In the genomic region with DNA sequence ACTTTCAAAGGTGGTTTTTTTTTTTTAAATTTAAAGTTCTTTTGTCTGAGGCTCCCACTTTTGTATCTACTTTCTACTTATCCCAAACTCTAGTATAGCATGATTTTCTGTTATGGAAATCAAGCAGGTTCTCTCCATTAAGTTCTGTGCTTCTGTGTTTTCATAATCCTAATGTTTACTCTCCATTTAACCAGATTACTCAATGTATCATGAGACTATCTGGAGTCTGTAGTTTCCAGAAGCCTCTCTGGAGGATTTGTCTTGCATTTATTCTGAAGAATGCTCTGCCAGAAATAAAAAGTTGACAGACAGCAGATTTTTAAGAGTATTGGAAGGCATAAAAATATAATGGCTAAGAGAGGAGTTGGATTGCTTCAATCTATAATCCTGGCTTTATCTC, we compare ENCODE assay signal across 20 cellular contexts.
"Had no signal": no experiment of that assay in that cellular context is flagged by ENCODE, and none has a peak within 500 bp of the region (broad histone marks: within the 10 kb centered on the region; RNA-seq: fewer than 3 reads in every experiment).

No MANE protein-coding gene starts in this region.

- H3K9me3 ChIP-seq: colonic mucosa, testis, upper lobe of left lung had no signal

- H3K27me3 ChIP-seq: colonic mucosa, testis, upper lobe of left lung had no signal

- H3K4me3 ChIP-seq: colonic mucosa, testis, upper lobe of left lung had no signal

- DNase-seq: activated CD4-positive, alpha-beta T cell treated with anti-CD3 and anti-CD28 coated beads for 36 hours; activated CD4-positive, alpha-beta T cell treated with anti-CD3 and anti-CD28 coated beads, Interleukin-2, amount 50 U/mL, for 48 hours; activated gamma-delta T cell treated with Interleukin-2 at 50 U/mL for 16 hours; activated naive CD8-positive, alpha-beta T cell treated with anti-CD3 and anti-CD28 coated beads for 36 hours; central memory CD4-positive, alpha-beta T cell; colonic mucosa; islet precursor cell; left colon; mammary epithelial cell; nephron progenitor cell; occipital lobe; small intestine; stimulated activated CD4-positive, alpha-beta T cell treated with anti-CD3 and anti-CD28 coated beads, Interleukin-4, amount 100 ng/mL, for 1 hour; stimulated activated naive CD8-positive, alpha-beta T cell treated with anti-CD3 and anti-CD28 coated beads, Interleukin-15, amount 100 ng/mL, for 72 hours; T-cell; testis; upper lobe of left lung had no signal

- H3K27me3 Mint-ChIP-seq: activated CD4-positive, alpha-beta T cell treated with anti-CD3 and anti-CD28 coated beads for 36 hours; activated naive CD8-positive, alpha-beta T cell treated with anti-CD3 and anti-CD28 coated beads for 36 hours; brain; progenitor cell of endocrine pancreas; stimulated activated naive CD8-positive, alpha-beta T cell treated with anti-CD3 and anti-CD28 coated beads, Interleukin-15, amount 100 ng/mL, for 72 hours had no signal

- H3K9me3 Mint-ChIP-seq: activated naive CD8-positive, alpha-beta T cell treated with anti-CD3 and anti-CD28 coated beads for 36 hours; brain; nephron progenitor cell; stimulated activated naive CD8-positive, alpha-beta T cell treated with anti-CD3 and anti-CD28 coated beads, Interleukin-15, amount 100 ng/mL, for 72 hours; T-cell; WTC11 had no signal

- ATAC-seq: activated CD4-positive, alpha-beta T cell treated with anti-CD3 and anti-CD28 coated beads for 36 hours; left colon; stimulated activated naive CD8-positive, alpha-beta T cell treated with anti-CD3 and anti-CD28 coated beads, Interleukin-15, amount 100 ng/mL, for 72 hours; T-cell; WTC11 had no signal

- H3K27ac Mint-ChIP-seq: activated CD4-positive, alpha-beta T cell treated with anti-CD3 and anti-CD28 coated beads for 36 hours; activated naive CD8-positive, alpha-beta T cell treated with anti-CD3 and anti-CD28 coated beads for 36 hours; nephron progenitor cell; progenitor cell of endocrine pancreas; stimulated activated naive CD8-positive, alpha-beta T cell treated with anti-CD3 and anti-CD28 coated beads, Interleukin-15, amount 100 ng/mL, for 72 hours; T-cell; WTC11 had no signal

- H3K4me3 Mint-ChIP-seq: activated CD4-positive, alpha-beta T cell treated with anti-CD3 and anti-CD28 coated beads for 36 hours; activated naive CD8-positive, alpha-beta T cell treated with anti-CD3 and anti-CD28 coated beads for 36 hours; brain; nephron progenitor cell; stimulated activated naive CD8-positive, alpha-beta T cell treated with anti-CD3 and anti-CD28 coated beads, Interleukin-15, amount 100 ng/mL, for 72 hours; T-cell; WTC11 had no signal

- H3K36me3 ChIP-seq: colonic mucosa, upper lobe of left lung had no signal

- H3K36me3 Mint-ChIP-seq: activated naive CD8-positive, alpha-beta T cell treated with anti-CD3 and anti-CD28 coated beads for 36 hours; brain; T-cell; WTC11 had no signal

- H3K27ac ChIP-seq: colonic mucosa, testis, upper lobe of left lung had no signal

- H3K4me1 ChIP-seq: colonic mucosa, testis, upper lobe of left lung had no signal

- H3K4me1 Mint-ChIP-seq: activated CD4-positive, alpha-beta T cell treated with anti-CD3 and anti-CD28 coated beads for 36 hours; activated naive CD8-positive, alpha-beta T cell treated with anti-CD3 and anti-CD28 coated beads for 36 hours; brain; nephron progenitor cell; stimulated activated naive CD8-positive, alpha-beta T cell treated with anti-CD3 and anti-CD28 coated beads, Interleukin-15, amount 100 ng/mL, for 72 hours; WTC11 had no signal
